Comparison of ENCODE assay signal across 1 cellular context in genomic region chr1:167548059-167548932, GRCh38.
TF ChIP-seq lines count a peak whose summit lies in the region.

No MANE protein-coding gene starts in this region.

TF ChIP-seq in K562, 482 proteins besides CTCF, POLR2A, EP300 and RAD21 (continued from another document and continues in another):
- peak in 1 of 2 experiments; percentile 25 for TF ChIP-seq AFF1 (IDR thresholded peaks at IDR 0.05; ENCODE audit: low read depth in 1 of 2, partially characterized antibody in 2 of 2)
- TF ChIP-seq HEY1 (CRISPR knock-in tag; IDR thresholded peaks at IDR 0.05; ENCODE audit: borderline replicate concordance), result 0 out of 2 replicates have a peak, but pooled peaks have one; percentile 18
- no peak for TF ChIP-seq ATF2 (CRISPR knock-in tag; IDR thresholded peaks at IDR 0.05)
- no peak for TF ChIP-seq CHD7 (IDR thresholded peaks at IDR 0.05; ENCODE audit: low read depth, low read length)
- peak; percentile 46; the same call in 1 of the 2 replicates for TF ChIP-seq CXXC5 (CRISPR knock-in tag; IDR thresholded peaks at IDR 0.05)
- TF ChIP-seq AFF4 (CRISPR knock-in tag; IDR thresholded peaks at IDR 0.05), result 0 out of 2 replicates have a peak, but pooled peaks have one; percentile 49
- TF ChIP-seq USF2 (CRISPR knock-in tag; IDR thresholded peaks at IDR 0.05), result peak; percentile 64; the same call in 1 of the 2 replicates
- peak; percentile 13; the same call in 1 of the 2 replicates for TF ChIP-seq E4F1 (CRISPR knock-in tag; IDR thresholded peaks at IDR 0.05; ENCODE audit: borderline replicate concordance)
- peak; percentile 98 for TF ChIP-seq LEF1 (IDR thresholded peaks at IDR 0.05)
- no peak for TF ChIP-seq ZNF77 (CRISPR knock-in tag; IDR thresholded peaks at IDR 0.05)
- TF ChIP-seq MAZ (CRISPR knock-in tag; conservative IDR thresholded peaks at IDR 0.05 in 1 of 2, IDR thresholded peaks at IDR 0.05 in 1 of 2), result peak in 1 of 2 experiments; percentile 28; a peak in 1 of 4 replicates
- peak; percentile 37; the same call in 1 of the 2 replicates for TF ChIP-seq EGR1 (conservative IDR thresholded peaks at IDR 0.05)
- TF ChIP-seq CREB3L1 (IDR thresholded peaks at IDR 0.05; ENCODE audit: borderline replicate concordance, low read depth), result 0 out of 2 replicates have a peak, but pooled peaks have one; percentile 20
